Comparison of ENCODE assay signal across 1 cellular context in genomic region chr16:87178177-87178863, GRCh38.
TF ChIP-seq lines count a peak whose summit lies in the region.

No MANE protein-coding gene starts in this region.

TF ChIP-seq in GM23338, 12 proteins besides CTCF, POLR2A, EP300 and RAD21 (continued from another document):
- TF ChIP-seq ZNF462 (CRISPR knock-in tag; IDR thresholded peaks at IDR 0.05) (no peak), JUNB (IDR thresholded peaks at IDR 0.05; ENCODE audit: unreplicated experiment) (no peak), CREB1 (CRISPR knock-in tag; IDR thresholded peaks at IDR 0.05; ENCODE audit: low read depth) (no peak), STAT1 (IDR thresholded peaks at IDR 0.05; ENCODE audit: unreplicated experiment) (no peak)
